18 cellular contexts compared by ENCODE assay signal in the genomic region with DNA sequence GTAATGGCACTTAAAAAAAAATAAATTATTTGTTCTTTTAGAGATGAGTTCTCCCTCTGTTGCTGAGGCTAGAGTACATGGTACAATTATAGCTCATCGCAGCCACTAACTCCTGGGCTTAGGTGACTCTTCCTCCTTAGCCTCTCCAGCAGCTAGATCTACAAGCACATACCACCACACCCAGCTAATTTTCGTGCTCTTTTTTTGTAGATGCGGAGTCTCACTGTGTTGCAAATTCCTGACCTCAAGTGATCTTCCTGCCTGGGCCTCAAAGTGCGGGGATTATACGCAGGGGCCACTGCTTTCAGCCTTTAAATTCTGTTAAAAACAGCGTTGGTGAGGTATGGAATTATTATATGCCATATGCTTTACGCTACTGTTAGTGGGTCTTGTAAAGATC.
DNase-seq lines count a peak whose midpoint lies in the region; ATAC-seq and TF ChIP-seq lines count a peak whose summit lies in the region.
"Had no signal": no experiment of that assay in that cellular context is flagged by ENCODE, and none has a peak within 500 bp of the region (broad histone marks: within the 10 kb centered on the region; RNA-seq: fewer than 3 reads in every experiment).

No MANE protein-coding gene starts in this region.

- H3K27me3 Mint-ChIP-seq in GM23338 (ENCODE audit: insufficient read depth, low read depth, poor library complexity): peaks cover 3% of the 10 kb centered on the region
- peaks cover 12% of the 10 kb centered on the region for H3K27me3 Mint-ChIP-seq in WTC11 (ENCODE audit: low read depth)
- H3K27me3 Mint-ChIP-seq in type B pancreatic cell: no peaks in the 10 kb centered on the region
- H3K27me3 Mint-ChIP-seq: CD4-positive, alpha-beta T cell; CD8-positive, alpha-beta memory T cell had no signal

- H3K9me2 ChIP-seq in GM23338 (ENCODE audit: insufficient read depth): peaks cover 6% of the 10 kb centered on the region

- H3K27ac Mint-ChIP-seq in GM23338: no peak overlapping the region
- H3K27ac Mint-ChIP-seq in WTC11: peak overlapping the region; percentile 45; the same call in 1 of the 2 replicates
- no peak overlapping the region for H3K27ac Mint-ChIP-seq in type B pancreatic cell
- H3K27ac Mint-ChIP-seq: CD14-positive monocyte; CD4-positive, alpha-beta T cell; CD8-positive, alpha-beta memory T cell had no signal

- H3K27ac ChIP-seq in GM23338 (ENCODE audit: low read depth) (0 out of 2 replicates have a peak overlapping the region, but pooled peaks have one; percentile 28), stomach (no peak overlapping the region)
- H3K27ac ChIP-seq: 22Rv1; BLaER1 treated with 17β-estradiol and CSF1 and Interleukin-3, amounts not matched to agents 10 nM and 100 nM; GM23248 had no signal

- no peak overlapping the region for H3K4me3 Mint-ChIP-seq in GM23338
- no peak overlapping the region for H3K4me3 Mint-ChIP-seq in WTC11
- H3K4me3 Mint-ChIP-seq in type B pancreatic cell: no peak overlapping the region
- H3K4me3 Mint-ChIP-seq: CD14-positive monocyte; CD4-positive, alpha-beta T cell; CD8-positive, alpha-beta memory T cell had no signal

- CTCF ChIA-PET in WTC11 (lab: Charles Lee): no interaction called here

- no peaks in the 10 kb centered on the region for H3K79me2 ChIP-seq in GM23338 (replicated peaks; ENCODE audit: insufficient read depth)

- no peak overlapping the region for H3K4me3 ChIP-seq in GM23338
- H3K4me3 ChIP-seq in stomach: no peak overlapping the region
- H3K4me3 ChIP-seq: BLaER1 treated with 17β-estradiol and CSF1 and Interleukin-3, amounts not matched to agents 10 nM and 100 nM; GM23248 had no signal

- intact Hi-C loops in stomach (cut with DNase I; ENCODE audit: low total_unique reads): no loop called here

- H3K4me1 Mint-ChIP-seq in GM23338 (peaks cover 8% of the 10 kb centered on the region), WTC11 (peaks cover 19% of the 10 kb centered on the region), type B pancreatic cell (ENCODE audit: unreplicated experiment) (no peaks in the 10 kb centered on the region)
- H3K4me1 Mint-ChIP-seq: CD14-positive monocyte; CD8-positive, alpha-beta memory T cell had no signal

- H3K36me3 Mint-ChIP-seq in GM23338 (ENCODE audit: low read depth) (peaks cover 24% of the 10 kb centered on the region), WTC11 (peaks cover 20% of the 10 kb centered on the region), type B pancreatic cell (no peaks in the 10 kb centered on the region)
- H3K36me3 Mint-ChIP-seq: CD14-positive monocyte had no signal

- peaks cover 4% of the 10 kb centered on the region for H3K9me3 Mint-ChIP-seq in GM23338
- H3K9me3 Mint-ChIP-seq in WTC11: peaks cover 8% of the 10 kb centered on the region
- H3K9me3 Mint-ChIP-seq in type B pancreatic cell: peaks cover 3% of the 10 kb centered on the region

- POLR2A ChIA-PET in WTC11 (lab: Charles Lee): no interaction called here

- no peaks in the 10 kb centered on the region for H4K20me1 ChIP-seq in GM23338 (replicated peaks; ENCODE audit: insufficient read depth)
- H4K20me1 ChIP-seq: BLaER1 treated with 17β-estradiol and CSF1 and Interleukin-3, amounts not matched to agents 10 nM and 100 nM had no signal

- TF ChIP-seq EP300 in stomach (IDR thresholded peaks at IDR 0.05): no peak

- H3F3A ChIP-seq in GM23338 (replicated peaks; ENCODE audit: low read depth): no peaks in the 10 kb centered on the region

- peak; percentile 28 for DNase-seq in GM23338 (ENCODE audit: low spot score)
- no peak for DNase-seq in WTC11 (ENCODE audit: low spot score)
- DNase-seq in iPS DF 19.7 (ENCODE audit: low read depth, low spot score): peak; percentile 17
- DNase-seq in iPS-NIHi7 (ENCODE audit: extremely low spot score): peak; percentile 6
- no peak for DNase-seq in type B pancreatic cell (ENCODE audit: extremely low spot score, unreplicated experiment)
- no peak for DNase-seq in AML-193 (lab: John Stamatoyannopoulos, UW)
- DNase-seq in DMS79 (lab: John Stamatoyannopoulos, UW): no peak
- DNase-seq in stomach: no peak
- DNase-seq: BE2C; CD4-positive, alpha-beta T cell; CD8-positive, alpha-beta memory T cell; DMS 273 treated with DMSO at 0.1 percent for 48 hours; DND-41; GM23248 had no signal

- WGBS in stomach, 5 donors: 88 to 93% (median 92%) methylated on average over 7 of the region's 7 CpGs

- H3K27me3 ChIP-seq in GM23338 (ENCODE audit: insufficient read depth) (no peaks in the 10 kb centered on the region), stomach (no peaks in the 10 kb centered on the region)
- H3K27me3 ChIP-seq: BE2C; BLaER1 treated with 17β-estradiol and CSF1 and Interleukin-3, amounts not matched to agents 10 nM and 100 nM had no signal

- TF ChIP-seq CTCF in GM23338 (conservative IDR thresholded peaks at IDR 0.05; ENCODE audit: low read depth in 2 of 2) (no peak), WTC11 (IDR thresholded peaks at IDR 0.05) (no peak), type B pancreatic cell (conservative IDR thresholded peaks at IDR 0.05) (no peak), stomach (IDR thresholded peaks at IDR 0.05) (no peak)

- ATAC-seq in GM23338 (peak; percentile 78), WTC11 (peak; percentile 81)
- ATAC-seq: HCT116 had no signal

- H3K9me3 ChIP-seq in stomach: no peaks in the 10 kb centered on the region
- H3K9me3 ChIP-seq: BE2C had no signal

- H3K36me3 ChIP-seq in GM23338 (ENCODE audit: insufficient read depth) (peaks cover 4% of the 10 kb centered on the region; the same call in 1 of the 2 replicates), stomach (no peaks in the 10 kb centered on the region)
- H3K36me3 ChIP-seq: BE2C; BLaER1 treated with 17β-estradiol and CSF1 and Interleukin-3, amounts not matched to agents 10 nM and 100 nM had no signal

- H2AFZ ChIP-seq in GM23338: no peak overlapping the region
- H2AFZ ChIP-seq: GM23248 had no signal

- peaks cover 20% of the 10 kb centered on the region for H3K4me1 ChIP-seq in GM23338 (ENCODE audit: insufficient read depth)
- H3K4me1 ChIP-seq in stomach: no peaks in the 10 kb centered on the region
- H3K4me1 ChIP-seq: BE2C had no signal

- no peak overlapping the region for H3K4me2 ChIP-seq in GM23338
- H3K4me2 ChIP-seq: BLaER1 treated with 17β-estradiol and CSF1 and Interleukin-3, amounts not matched to agents 10 nM and 100 nM had no signal

- no peak for TF ChIP-seq POLR2A in stomach (IDR thresholded peaks at IDR 0.05)

TF ChIP-seq in GM23338, 12 proteins besides CTCF, POLR2A, EP300 and RAD21 (continues in another document):
- TF ChIP-seq EZH2phosphoT487 (IDR thresholded peaks at IDR 0.05; ENCODE audit: unreplicated experiment): no peak

TF ChIP-seq in WTC11, 78 proteins besides CTCF, POLR2A, EP300 and RAD21 (continues in another document):
- TF ChIP-seq, protein P1, sequence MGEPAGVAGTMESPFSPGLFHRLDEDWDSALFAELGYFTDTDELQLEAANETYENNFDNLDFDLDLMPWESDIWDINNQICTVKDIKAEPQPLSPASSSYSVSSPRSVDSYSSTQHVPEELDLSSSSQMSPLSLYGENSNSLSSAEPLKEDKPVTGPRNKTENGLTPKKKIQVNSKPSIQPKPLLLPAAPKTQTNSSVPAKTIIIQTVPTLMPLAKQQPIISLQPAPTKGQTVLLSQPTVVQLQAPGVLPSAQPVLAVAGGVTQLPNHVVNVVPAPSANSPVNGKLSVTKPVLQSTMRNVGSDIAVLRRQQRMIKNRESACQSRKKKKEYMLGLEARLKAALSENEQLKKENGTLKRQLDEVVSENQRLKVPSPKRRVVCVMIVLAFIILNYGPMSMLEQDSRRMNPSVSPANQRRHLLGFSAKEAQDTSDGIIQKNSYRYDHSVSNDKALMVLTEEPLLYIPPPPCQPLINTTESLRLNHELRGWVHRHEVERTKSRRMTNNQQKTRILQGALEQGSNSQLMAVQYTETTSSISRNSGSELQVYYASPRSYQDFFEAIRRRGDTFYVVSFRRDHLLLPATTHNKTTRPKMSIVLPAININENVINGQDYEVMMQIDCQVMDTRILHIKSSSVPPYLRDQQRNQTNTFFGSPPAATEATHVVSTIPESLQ (CRISPR knock-in tag; IDR thresholded peaks at IDR 0.05): no peak
- TF ChIP-seq, protein P2, sequence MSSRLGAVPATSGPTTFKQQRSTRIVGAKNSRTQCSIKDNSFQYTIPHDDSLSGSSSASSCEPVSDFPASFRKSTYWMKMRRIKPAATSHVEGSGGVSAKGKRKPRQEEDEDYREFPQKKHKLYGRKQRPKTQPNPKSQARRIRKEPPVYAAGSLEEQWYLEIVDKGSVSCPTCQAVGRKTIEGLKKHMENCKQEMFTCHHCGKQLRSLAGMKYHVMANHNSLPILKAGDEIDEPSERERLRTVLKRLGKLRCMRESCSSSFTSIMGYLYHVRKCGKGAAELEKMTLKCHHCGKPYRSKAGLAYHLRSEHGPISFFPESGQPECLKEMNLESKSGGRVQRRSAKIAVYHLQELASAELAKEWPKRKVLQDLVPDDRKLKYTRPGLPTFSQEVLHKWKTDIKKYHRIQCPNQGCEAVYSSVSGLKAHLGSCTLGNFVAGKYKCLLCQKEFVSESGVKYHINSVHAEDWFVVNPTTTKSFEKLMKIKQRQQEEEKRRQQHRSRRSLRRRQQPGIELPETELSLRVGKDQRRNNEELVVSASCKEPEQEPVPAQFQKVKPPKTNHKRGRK (CRISPR knock-in tag; IDR thresholded peaks at IDR 0.05; ENCODE audit: borderline replicate concordance): no peak
- TF ChIP-seq, protein P3, sequence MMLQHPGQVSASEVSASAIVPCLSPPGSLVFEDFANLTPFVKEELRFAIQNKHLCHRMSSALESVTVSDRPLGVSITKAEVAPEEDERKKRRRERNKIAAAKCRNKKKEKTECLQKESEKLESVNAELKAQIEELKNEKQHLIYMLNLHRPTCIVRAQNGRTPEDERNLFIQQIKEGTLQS (CRISPR knock-in tag; conservative IDR thresholded peaks at IDR 0.05): no peak
- no peak for TF ChIP-seq IRF2 (CRISPR knock-in tag; IDR thresholded peaks at IDR 0.05; ENCODE audit: borderline replicate concordance, low read depth)
- TF ChIP-seq, protein P4, sequence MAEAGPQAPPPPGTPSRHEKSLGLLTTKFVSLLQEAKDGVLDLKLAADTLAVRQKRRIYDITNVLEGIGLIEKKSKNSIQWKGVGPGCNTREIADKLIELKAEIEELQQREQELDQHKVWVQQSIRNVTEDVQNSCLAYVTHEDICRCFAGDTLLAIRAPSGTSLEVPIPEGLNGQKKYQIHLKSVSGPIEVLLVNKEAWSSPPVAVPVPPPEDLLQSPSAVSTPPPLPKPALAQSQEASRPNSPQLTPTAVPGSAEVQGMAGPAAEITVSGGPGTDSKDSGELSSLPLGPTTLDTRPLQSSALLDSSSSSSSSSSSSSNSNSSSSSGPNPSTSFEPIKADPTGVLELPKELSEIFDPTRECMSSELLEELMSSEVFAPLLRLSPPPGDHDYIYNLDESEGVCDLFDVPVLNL (CRISPR knock-in tag; IDR thresholded peaks at IDR 0.05; ENCODE audit: borderline replicate concordance, low read depth): no peak
- TF ChIP-seq NFE2L1 (CRISPR knock-in tag; IDR thresholded peaks at IDR 0.05): no peak
- no peak for TF ChIP-seq NFYB (CRISPR knock-in tag; conservative IDR thresholded peaks at IDR 0.05; ENCODE audit: low read depth)
- TF ChIP-seq GRHL2 (CRISPR knock-in tag; IDR thresholded peaks at IDR 0.05; ENCODE audit: insufficient replicate concordance, severe bottlenecking): no peak
- TF ChIP-seq ZNF232 (CRISPR knock-in tag; IDR thresholded peaks at IDR 0.05): no peak
- no peak for TF ChIP-seq FOXJ3 (CRISPR knock-in tag; IDR thresholded peaks at IDR 0.05; ENCODE audit: borderline replicate concordance)
- TF ChIP-seq SMAD4 (CRISPR knock-in tag; IDR thresholded peaks at IDR 0.05): no peak

Comparison
In these comparisons a context has a peak if more than half of its experiments do, and no peak if none do; other contexts are left out.
1. DNase-seq: peak in GM23338 (single experiment), iPS DF 19.7 (single experiment) and iPS-NIHi7 (single experiment); none in WTC11 (single experiment), type B pancreatic cell (single experiment), AML-193 (0 of 2), DMS79 (single experiment) and stomach (single experiment).